ENCODE assay signal across 17 cellular contexts in the genomic region with DNA sequence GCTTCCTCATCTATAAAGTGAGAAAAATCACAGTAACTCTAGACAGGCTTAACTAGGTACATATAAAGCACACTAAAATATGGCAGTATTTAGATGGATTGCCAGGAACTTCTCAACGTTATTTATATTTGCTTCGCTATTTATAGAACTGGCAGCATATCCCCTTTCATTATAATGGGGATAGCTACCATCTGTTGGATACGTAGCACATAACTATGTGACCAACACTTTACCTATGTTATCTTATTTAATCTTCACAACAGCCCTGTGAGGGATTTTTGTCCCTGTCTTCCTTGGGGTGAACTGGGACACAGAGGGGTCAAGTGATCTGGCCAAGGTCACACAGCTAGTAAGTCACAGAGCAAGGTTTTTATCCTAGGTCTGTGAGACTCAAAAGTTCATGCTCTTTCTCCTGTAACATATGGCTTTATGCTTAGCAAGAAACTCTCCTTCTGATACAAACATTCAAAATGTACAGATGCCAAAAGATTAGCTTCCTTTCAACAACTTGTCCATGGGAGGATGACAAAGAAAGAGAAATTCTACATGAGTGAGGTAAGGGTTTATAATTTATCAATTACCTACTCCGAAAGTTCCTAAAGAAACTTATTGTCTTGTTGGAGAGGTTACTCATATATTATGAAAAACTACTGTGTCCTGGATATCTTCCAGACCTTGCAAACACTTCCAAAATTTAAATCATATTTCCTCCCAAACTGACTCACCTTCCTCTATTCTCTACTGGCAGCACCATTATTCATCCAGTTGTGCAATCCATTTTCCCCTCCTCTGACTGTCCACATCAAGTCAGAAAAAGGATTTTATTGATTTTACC.
DNase-seq lines count a peak whose midpoint lies in the region; ATAC-seq and TF ChIP-seq lines count a peak whose summit lies in the region.
"Had no signal": no experiment of that assay in that cellular context is flagged by ENCODE, and none has a peak within 500 bp of the region (broad histone marks: within the 10 kb centered on the region; RNA-seq: fewer than 3 reads in every experiment).

No MANE protein-coding gene starts in this region.

- CTCF ChIA-PET in T-cell (lab: Charles Lee): interaction anchor here in 1 of 2 donors (0.7 kb wide), 1 partner anchor 22 kb away, joined by 4 read pairs; no protein-coding TSS in a partner anchor

- no peak overlapping the region for H3K4me3 Mint-ChIP-seq in T-cell
- H3K4me3 Mint-ChIP-seq: B cell, T-helper 17 cell had no signal

- peaks cover 0 to 4% (median 0%) of the 10 kb centered on the region in 3 donors for H3K9me3 Mint-ChIP-seq in T-cell

- in situ Hi-C loops in brain microvascular endothelial cell (cut with HindIII; ENCODE audit: low pct_ligation_motif_present, low sequenced_read_pairs): no loop called here

- intact Hi-C loops in sciatic nerve (cut with DNase I): no loop called here

- H3K27ac ChIP-seq in ACC112 (ENCODE audit: low read depth, low read length) (peak overlapping the region; percentile 72), brain microvascular endothelial cell (no peak overlapping the region)
- H3K27ac ChIP-seq: KMS-11, left ventricle myocardium inferior, uterus had no signal

- no peaks in the 10 kb centered on the region for H3K36me3 Mint-ChIP-seq in T-cell

- TF ChIP-seq CTCF in brain microvascular endothelial cell (IDR thresholded peaks at IDR 0.05; ENCODE audit: low read depth, low read length, missing control alignments): no peak

- H3K27me3 ChIP-seq in ACC112 (ENCODE audit: insufficient read depth, low read length) (no peaks in the 10 kb centered on the region), brain microvascular endothelial cell (replicated peaks) (no peaks in the 10 kb centered on the region)
- H3K27me3 ChIP-seq: uterus had no signal

- POLR2A ChIA-PET in T-cell (lab: Charles Lee): no interaction called here

- peaks cover 15% of the 10 kb centered on the region for H3K4me1 ChIP-seq in ACC112 (ENCODE audit: control insufficient read depth, insufficient read depth, low read length, unreplicated experiment)

- H3K27ac Mint-ChIP-seq in T-cell: no peak overlapping the region
- H3K27ac Mint-ChIP-seq: B cell, T-helper 17 cell had no signal

- H3K4me3 ChIP-seq in ACC112 (ENCODE audit: low read depth, low read length) (peak overlapping the region; percentile 20; the same call in 1 of the 2 replicates), brain microvascular endothelial cell (ENCODE audit: low read depth, low read length) (no peak overlapping the region)
- H3K4me3 ChIP-seq: left ventricle myocardium inferior, uterus had no signal

- H3K79me2 ChIP-seq in ACC112 (ENCODE audit: control insufficient read depth, insufficient read depth, low read length, unreplicated experiment): no peaks in the 10 kb centered on the region

- no peaks in the 10 kb centered on the region; the same call in 1 of the 2 replicates for H3K36me3 ChIP-seq in ACC112 (ENCODE audit: insufficient read depth, low read length)
- no peaks in the 10 kb centered on the region for H3K36me3 ChIP-seq in brain microvascular endothelial cell (replicated peaks)
- H3K36me3 ChIP-seq: uterus had no signal

- H2AFZ ChIP-seq in ACC112 (ENCODE audit: low read length, unreplicated experiment): no peak overlapping the region

- DNase-seq in HT1080 (ENCODE audit: low read depth): peak; percentile 98
- DNase-seq in brain microvascular endothelial cell: peak; percentile 53
- peak; percentile 93 for DNase-seq in iris pigment epithelial cell (ENCODE audit: low read depth)
- DNase-seq in T-cell: no peak
- DNase-seq in sciatic nerve (ENCODE audit: low spot score): no peak
- DNase-seq: activated effector memory CD4-positive, alpha-beta T cell treated with anti-CD3 and anti-CD28 coated beads, Interleukin-2, amount 50 U/mL, for 16 hours; cerebellar nuclear complex; DND-41; left ventricle myocardium inferior; NCI-H2081; T-helper 17 cell; uterus had no signal

- ATAC-seq in GM19395 (IDR thresholded peaks at IDR 0.05; ENCODE audit: unreplicated experiment) (no peak), T-cell (replicated peaks in 1 of 4) (no peak), GM19463 (IDR thresholded peaks at IDR 0.05; ENCODE audit: unreplicated experiment) (no peak), sciatic nerve (no peak)
- ATAC-seq: T-helper 17 cell had no signal

- H3K27me3 Mint-ChIP-seq in T-cell: peaks cover 17 to 28% of the 10 kb centered on the region in 2 donors

- H3K4me1 Mint-ChIP-seq in T-cell: no peaks in the 10 kb centered on the region
- H3K4me1 Mint-ChIP-seq: B cell, T-helper 17 cell had no signal

Comparison
In these comparisons a context has a peak if more than half of its experiments do, and no peak if none do; other contexts are left out.
1. DNase-seq: peak in HT1080 (single experiment), brain microvascular endothelial cell (single experiment) and iris pigment epithelial cell (single experiment); none in T-cell (0 of 34) and sciatic nerve (single experiment).